In the genomic region with DNA sequence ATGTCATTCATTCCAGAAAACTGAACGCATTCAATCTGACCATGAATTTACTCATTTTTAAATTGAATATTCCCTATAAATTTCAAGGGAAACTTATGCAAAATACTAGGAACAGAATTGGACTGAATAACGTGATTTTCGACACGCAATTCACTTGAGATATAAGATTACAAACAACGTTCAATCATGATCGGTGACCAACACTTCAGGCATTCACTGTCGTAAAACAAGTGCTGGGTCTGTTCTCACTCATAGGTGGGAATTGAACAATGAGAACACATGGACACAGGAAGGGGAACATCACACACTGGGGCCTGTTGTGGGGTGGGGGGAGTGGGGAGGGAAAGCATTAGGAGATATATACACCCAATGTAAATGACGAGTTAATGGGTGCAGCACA, we compare ENCODE assay signal across 3 cellular contexts. TPM values are rescaled to one million over a fixed set of nuclear protein-coding genes. Genes with fewer than 3 reads are reported as not detected.
"Had no signal": no experiment of that assay in that cellular context is flagged by ENCODE, and none has a peak within 500 bp of the region (broad histone marks: within the 10 kb centered on the region; RNA-seq: fewer than 3 reads in every experiment).

No MANE protein-coding gene starts in this region.

RNA-seq across cellular contexts. Expression of gene RTL8B, which starts 2.5 kb away (rescaled TPM):
- total RNA-seq: natural killer cell had no signal

RNA-seq across cellular contexts. Expression of gene SMIM10, which starts 29.1 kb away (rescaled TPM):
- total RNA-seq: naive thymus-derived CD4-positive, alpha-beta T cell had no signal
- polyA plus RNA-seq: naive thymus-derived CD4-positive, alpha-beta T cell; neural cell had no signal
